ENCODE assay signal across 9 cellular contexts in genomic region chr1:21149430-21149861, GRCh38. TPM values are rescaled to one million over a fixed set of nuclear protein-coding genes. Genes with fewer than 3 reads are reported as not detected.
DNase-seq lines count a peak whose midpoint lies in the region; ATAC-seq and TF ChIP-seq lines count a peak whose summit lies in the region.
"Had no signal": no experiment of that assay in that cellular context is flagged by ENCODE, and none has a peak within 500 bp of the region (broad histone marks: within the 10 kb centered on the region; RNA-seq: fewer than 3 reads in every experiment).

No MANE protein-coding gene starts in this region.

- H3K9me3 ChIP-seq in upper lobe of right lung = no peaks in the 10 kb centered on the region
- H3K9me3 ChIP-seq in uterus = no peaks in the 10 kb centered on the region
- H3K9me3 ChIP-seq: BLaER1 treated with 17β-estradiol and CSF1 and Interleukin-3, amounts not matched to agents 10 nM and 100 nM had no signal

- TF ChIP-seq CTCF in upper lobe of right lung (IDR thresholded peaks at IDR 0.05) (no peak), uterus (IDR thresholded peaks at IDR 0.05) (no peak)

- H3K27ac Mint-ChIP-seq in central memory CD8-positive, alpha-beta T cell (ENCODE audit: low read depth) = peak overlapping the region; percentile 2

- DNase-seq in NCI-H2171 treated with DMSO at 0.1 percent for 48 hours (lab: John Stamatoyannopoulos, UW) (peak; percentile 22), NCI-H2171 (lab: John Stamatoyannopoulos, UW) (no peak), left lobe of liver (ENCODE audit: low spot score) (no peak), upper lobe of right lung (no peak), uterus (no peak)
- DNase-seq in central memory CD8-positive, alpha-beta T cell (ENCODE audit: low spot score in 2 of 2) = no peak

- H3K27me3 ChIP-seq in upper lobe of right lung (no peaks in the 10 kb centered on the region), uterus (no peaks in the 10 kb centered on the region)
- H3K27me3 ChIP-seq: BLaER1 treated with 17β-estradiol and CSF1 and Interleukin-3, amounts not matched to agents 10 nM and 100 nM had no signal

- no peak overlapping the region for H3K4me3 ChIP-seq in upper lobe of right lung
- H3K4me3 ChIP-seq in uterus = no peak overlapping the region
- H3K4me3 ChIP-seq: BLaER1 treated with 17β-estradiol and CSF1 and Interleukin-3, amounts not matched to agents 10 nM and 100 nM had no signal

- no peaks in the 10 kb centered on the region for H3K4me1 Mint-ChIP-seq in central memory CD8-positive, alpha-beta T cell

- peak overlapping the region; percentile 9 for H3K27ac ChIP-seq in upper lobe of right lung
- peak overlapping the region in 1 of 2 donors; percentile 22 for H3K27ac ChIP-seq in uterus

- H3K9me3 Mint-ChIP-seq in central memory CD8-positive, alpha-beta T cell = no peaks in the 10 kb centered on the region

- no peak for ATAC-seq in central memory CD8-positive, alpha-beta T cell (replicated peaks; ENCODE audit: extremely low read depth, poor library complexity, severe bottlenecking)
- ATAC-seq in left lobe of liver (peak; percentile 51), upper lobe of right lung (peak; percentile 72), HG03139 (IDR thresholded peaks at IDR 0.05; ENCODE audit: unreplicated experiment) (no peak), HG03571 (IDR thresholded peaks at IDR 0.05; ENCODE audit: unreplicated experiment) (no peak)

- no peak for TF ChIP-seq POLR2A in uterus (IDR thresholded peaks at IDR 0.05)

- H3K36me3 ChIP-seq in upper lobe of right lung (peaks cover 5% of the 10 kb centered on the region), uterus (no peaks in the 10 kb centered on the region)

- intact Hi-C loops in upper lobe of right lung (cut with DNase I) (no loop called here), uterus (cut with DNase I; ENCODE audit: low total_unique reads) (no loop called here)

- H3K36me3 Mint-ChIP-seq in central memory CD8-positive, alpha-beta T cell (ENCODE audit: insufficient read depth) = peaks cover 11% of the 10 kb centered on the region

- no peak overlapping the region for H3K4me3 Mint-ChIP-seq in central memory CD8-positive, alpha-beta T cell

- H3K4me1 ChIP-seq in upper lobe of right lung = peaks cover 12% of the 10 kb centered on the region
- H3K4me1 ChIP-seq in uterus = no peaks in the 10 kb centered on the region

- H3K27me3 Mint-ChIP-seq in central memory CD8-positive, alpha-beta T cell = no peaks in the 10 kb centered on the region

RNA-seq across cellular contexts. Expression of gene EIF4G3, which starts 27.3 kb away (rescaled TPM):
- total RNA-seq in left lobe of liver = 17.1 TPM
- 44.5 TPM for total RNA-seq in upper lobe of right lung
- 10 to 100 TPM; 18.8 to 75.0 (median 34.9) TPM for total RNA-seq in uterus

Comparison
In these comparisons a context has a peak if more than half of its experiments do, and no peak if none do; other contexts are left out.
1. ATAC-seq: peak in left lobe of liver (single experiment) and upper lobe of right lung (single experiment); none in central memory CD8-positive, alpha-beta T cell (single experiment), HG03139 (single experiment) and HG03571 (single experiment).